Comparison of ENCODE assay signal across 1 cellular context in genomic region chr18:3297025-3297984, GRCh38.
TF ChIP-seq lines count a peak whose summit lies in the region.

No MANE protein-coding gene starts in this region.

TF ChIP-seq in K562, 482 proteins besides CTCF, POLR2A, EP300 and RAD21 (continued from another document and continues in another):
- TF ChIP-seq SRSF7 (optimal IDR thresholded peaks at IDR 0.05; ENCODE audit: low read depth, low read length) (no peak), MCM5 (IDR thresholded peaks at IDR 0.05; ENCODE audit: low read depth) (no peak), CREBBP (IDR thresholded peaks at IDR 0.05; ENCODE audit: low read depth, low read length) (no peak), DEAF1 (CRISPR knock-in tag; IDR thresholded peaks at IDR 0.05) (no peak), ZNF507 (tag; conservative IDR thresholded peaks at IDR 0.05) (no peak), KAT7 (CRISPR knock-in tag; IDR thresholded peaks at IDR 0.05; ENCODE audit: borderline replicate concordance) (no peak), CBFA2T3 (IDR thresholded peaks at IDR 0.05) (peak; percentile 10; the same call in 1 of the 2 replicates), JUND (IDR thresholded peaks at IDR 0.05; ENCODE audit: borderline replicate concordance, low read depth, low read length) (peak; percentile 91), JUND (tag; IDR thresholded peaks at IDR 0.05; ENCODE audit: borderline replicate concordance, low read depth, low read length) (peak; percentile 76; the same call in 1 of the 3 replicates), ZBTB9 (CRISPR knock-in tag; IDR thresholded peaks at IDR 0.05) (no peak), TFAM (CRISPR knock-in tag; conservative IDR thresholded peaks at IDR 0.05) (no peak), NBN (IDR thresholded peaks at IDR 0.05; ENCODE audit: low read depth) (peak; percentile 67; the same call in 1 of the 2 replicates), NR1H2 (CRISPR knock-in tag; IDR thresholded peaks at IDR 0.05) (peak; percentile 96; the same call in 1 of the 2 replicates), NFE2L1 (tag; IDR thresholded peaks at IDR 0.05; ENCODE audit: borderline replicate concordance, low read depth) (no peak), ZNF175 (CRISPR knock-in tag; IDR thresholded peaks at IDR 0.05; ENCODE audit: low read depth) (no peak), SRSF9 (IDR thresholded peaks at IDR 0.05; ENCODE audit: borderline replicate concordance, low read depth, low read length) (no peak), TFAP4 (CRISPR knock-in tag; IDR thresholded peaks at IDR 0.05; ENCODE audit: borderline replicate concordance) (peak; percentile 98), ZNF143 (CRISPR knock-in tag; IDR thresholded peaks at IDR 0.05) (no peak), MCM7 (IDR thresholded peaks at IDR 0.05) (no peak), L3MBTL2 (IDR thresholded peaks at IDR 0.05) (peak; percentile 53), BHLHE40 (IDR thresholded peaks at IDR 0.05; ENCODE audit: low read length) (peak; percentile 38; the same call in 1 of the 2 replicates), ZNF655 (CRISPR knock-in tag; IDR thresholded peaks at IDR 0.05) (no peak), ILK (tag; IDR thresholded peaks at IDR 0.05; ENCODE audit: borderline replicate concordance, low read depth) (no peak), KLF1 (tag; IDR thresholded peaks at IDR 0.05) (no peak), HDAC2 (IDR thresholded peaks at IDR 0.05) (peak; percentile 73; the same call in 1 of the 2 replicates), ZNF184 (CRISPR knock-in tag; IDR thresholded peaks at IDR 0.05) (no peak), PTTG1 (tag; IDR thresholded peaks at IDR 0.05; ENCODE audit: low read depth) (no peak), HDAC1 (IDR thresholded peaks at IDR 0.05) (peak in 1 of 2 experiments; percentile 44; a peak in 1 of 4 replicates), ZNF140 (CRISPR knock-in tag; IDR thresholded peaks at IDR 0.05) (no peak), OTX1 (CRISPR knock-in tag; IDR thresholded peaks at IDR 0.05) (no peak), HNRNPUL1 (IDR thresholded peaks at IDR 0.05; ENCODE audit: low read length) (no peak), BRF1 (IDR thresholded peaks at IDR 0.05; ENCODE audit: borderline replicate concordance, extremely low read depth, insufficient read length) (no peak), XRCC5 (IDR thresholded peaks at IDR 0.05; ENCODE audit: low read depth, low read length) (0 out of 2 replicates have a peak, but pooled peaks have one; percentile 83)
- TF ChIP-seq, protein P1, sequence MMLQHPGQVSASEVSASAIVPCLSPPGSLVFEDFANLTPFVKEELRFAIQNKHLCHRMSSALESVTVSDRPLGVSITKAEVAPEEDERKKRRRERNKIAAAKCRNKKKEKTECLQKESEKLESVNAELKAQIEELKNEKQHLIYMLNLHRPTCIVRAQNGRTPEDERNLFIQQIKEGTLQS (IDR thresholded peaks at IDR 0.05), result peak; percentile 84
- TF ChIP-seq, protein P1 (CRISPR knock-in tag; conservative IDR thresholded peaks at IDR 0.05), result no peak
- TF ChIP-seq, protein P2, sequence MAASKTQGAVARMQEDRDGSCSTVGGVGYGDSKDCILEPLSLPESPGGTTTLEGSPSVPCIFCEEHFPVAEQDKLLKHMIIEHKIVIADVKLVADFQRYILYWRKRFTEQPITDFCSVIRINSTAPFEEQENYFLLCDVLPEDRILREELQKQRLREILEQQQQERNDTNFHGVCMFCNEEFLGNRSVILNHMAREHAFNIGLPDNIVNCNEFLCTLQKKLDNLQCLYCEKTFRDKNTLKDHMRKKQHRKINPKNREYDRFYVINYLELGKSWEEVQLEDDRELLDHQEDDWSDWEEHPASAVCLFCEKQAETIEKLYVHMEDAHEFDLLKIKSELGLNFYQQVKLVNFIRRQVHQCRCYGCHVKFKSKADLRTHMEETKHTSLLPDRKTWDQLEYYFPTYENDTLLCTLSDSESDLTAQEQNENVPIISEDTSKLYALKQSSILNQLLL (CRISPR knock-in tag; IDR thresholded peaks at IDR 0.05; ENCODE audit: borderline replicate concordance), result no peak
- TF ChIP-seq, protein P3, sequence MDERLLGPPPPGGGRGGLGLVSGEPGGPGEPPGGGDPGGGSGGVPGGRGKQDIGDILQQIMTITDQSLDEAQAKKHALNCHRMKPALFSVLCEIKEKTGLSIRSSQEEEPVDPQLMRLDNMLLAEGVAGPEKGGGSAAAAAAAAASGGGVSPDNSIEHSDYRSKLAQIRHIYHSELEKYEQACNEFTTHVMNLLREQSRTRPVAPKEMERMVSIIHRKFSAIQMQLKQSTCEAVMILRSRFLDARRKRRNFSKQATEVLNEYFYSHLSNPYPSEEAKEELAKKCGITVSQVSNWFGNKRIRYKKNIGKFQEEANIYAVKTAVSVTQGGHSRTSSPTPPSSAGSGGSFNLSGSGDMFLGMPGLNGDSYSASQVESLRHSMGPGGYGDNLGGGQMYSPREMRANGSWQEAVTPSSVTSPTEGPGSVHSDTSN (CRISPR knock-in tag; IDR thresholded peaks at IDR 0.05; ENCODE audit: low read depth), result no peak
- TF ChIP-seq, protein P3 (tag; conservative IDR thresholded peaks at IDR 0.05; ENCODE audit: low read depth), result no peak
- TF ChIP-seq, protein P4, sequence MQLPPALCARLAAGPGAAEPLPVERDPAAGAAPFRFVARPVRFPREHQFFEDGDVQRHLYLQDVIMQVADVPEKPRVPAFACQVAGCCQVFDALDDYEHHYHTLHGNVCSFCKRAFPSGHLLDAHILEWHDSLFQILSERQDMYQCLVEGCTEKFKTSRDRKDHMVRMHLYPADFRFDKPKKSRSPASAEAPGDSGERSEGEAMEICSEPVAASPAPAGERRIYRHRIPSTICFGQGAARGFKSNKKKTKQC (CRISPR knock-in tag; IDR thresholded peaks at IDR 0.05), result peak; percentile 57; the same call in 1 of the 2 replicates
- TF ChIP-seq, protein P5, sequence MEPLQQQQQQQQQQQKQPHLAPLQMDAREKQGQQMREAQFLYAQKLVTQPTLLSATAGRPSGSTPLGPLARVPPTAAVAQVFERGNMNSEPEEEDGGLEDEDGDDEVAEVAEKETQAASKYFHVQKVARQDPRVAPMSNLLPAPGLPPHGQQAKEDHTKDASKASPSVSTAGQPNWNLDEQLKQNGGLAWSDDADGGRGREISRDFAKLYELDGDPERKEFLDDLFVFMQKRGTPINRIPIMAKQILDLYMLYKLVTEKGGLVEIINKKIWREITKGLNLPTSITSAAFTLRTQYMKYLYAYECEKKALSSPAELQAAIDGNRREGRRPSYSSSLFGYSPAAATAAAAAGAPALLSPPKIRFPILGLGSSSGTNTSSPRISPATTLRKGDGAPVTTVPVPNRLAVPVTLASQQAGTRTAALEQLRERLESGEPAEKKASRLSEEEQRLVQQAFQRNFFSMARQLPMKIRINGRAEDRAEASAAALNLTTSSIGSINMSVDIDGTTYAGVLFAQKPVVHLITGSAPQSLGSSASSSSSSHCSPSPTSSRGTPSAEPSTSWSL (CRISPR knock-in tag; IDR thresholded peaks at IDR 0.05; ENCODE audit: borderline replicate concordance), result no peak
- TF ChIP-seq, protein P6, sequence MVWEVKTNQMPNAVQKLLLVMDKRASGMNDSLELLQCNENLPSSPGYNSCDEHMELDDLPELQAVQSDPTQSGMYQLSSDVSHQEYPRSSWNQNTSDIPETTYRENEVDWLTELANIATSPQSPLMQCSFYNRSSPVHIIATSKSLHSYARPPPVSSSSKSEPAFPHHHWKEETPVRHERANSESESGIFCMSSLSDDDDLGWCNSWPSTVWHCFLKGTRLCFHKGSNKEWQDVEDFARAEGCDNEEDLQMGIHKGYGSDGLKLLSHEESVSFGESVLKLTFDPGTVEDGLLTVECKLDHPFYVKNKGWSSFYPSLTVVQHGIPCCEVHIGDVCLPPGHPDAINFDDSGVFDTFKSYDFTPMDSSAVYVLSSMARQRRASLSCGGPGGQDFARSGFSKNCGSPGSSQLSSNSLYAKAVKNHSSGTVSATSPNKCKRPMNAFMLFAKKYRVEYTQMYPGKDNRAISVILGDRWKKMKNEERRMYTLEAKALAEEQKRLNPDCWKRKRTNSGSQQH (CRISPR knock-in tag; IDR thresholded peaks at IDR 0.05), result no peak
- TF ChIP-seq, protein P7, sequence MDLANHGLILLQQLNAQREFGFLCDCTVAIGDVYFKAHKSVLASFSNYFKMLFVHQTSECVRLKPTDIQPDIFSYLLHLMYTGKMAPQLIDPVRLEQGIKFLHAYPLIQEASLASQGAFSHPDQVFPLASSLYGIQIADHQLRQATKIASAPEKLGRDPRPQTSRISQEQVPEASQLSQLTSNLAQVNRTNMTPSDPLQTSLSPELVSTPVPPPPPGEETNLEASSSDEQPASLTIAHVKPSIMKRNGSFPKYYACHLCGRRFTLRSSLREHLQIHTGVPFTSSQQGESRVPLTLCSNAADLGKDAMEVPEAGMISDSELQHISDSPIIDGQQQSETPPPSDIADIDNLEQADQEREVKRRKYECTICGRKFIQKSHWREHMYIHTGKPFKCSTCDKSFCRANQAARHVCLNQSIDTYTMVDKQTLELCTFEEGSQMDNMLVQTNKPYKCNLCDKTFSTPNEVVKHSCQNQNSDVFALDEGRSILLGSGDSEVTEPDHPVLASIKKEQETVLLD (IDR thresholded peaks at IDR 0.05), result no peak; the same call in 1 of the 2 replicates
